20 cellular contexts compared by ENCODE assay signal in the genomic region with DNA sequence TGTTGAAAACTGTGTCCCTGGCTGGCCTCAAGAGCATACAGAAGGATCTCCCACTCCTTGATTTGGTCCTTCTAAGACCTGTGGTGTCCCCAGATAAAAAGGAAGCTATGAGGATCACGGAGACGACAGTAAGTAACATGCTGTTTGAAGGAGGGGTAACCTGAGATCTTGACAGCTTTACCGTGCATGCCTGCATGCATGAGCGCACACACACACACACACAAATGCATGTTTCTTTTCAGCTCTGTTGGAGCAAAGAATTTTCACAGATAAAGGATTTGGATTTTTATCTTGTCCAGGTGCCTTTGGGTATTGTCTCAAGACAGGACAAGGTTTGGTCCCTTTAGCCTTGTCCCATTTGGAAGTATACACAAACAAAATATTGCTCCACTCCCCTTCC.
DNase-seq lines count a peak whose midpoint lies in the region; ATAC-seq and TF ChIP-seq lines count a peak whose summit lies in the region.
"Had no signal": no experiment of that assay in that cellular context is flagged by ENCODE, and none has a peak within 500 bp of the region (broad histone marks: within the 10 kb centered on the region; RNA-seq: fewer than 3 reads in every experiment).

No MANE protein-coding gene starts in this region.

- ATAC-seq in GM21576 (IDR thresholded peaks at IDR 0.05; ENCODE audit: unreplicated experiment): no peak
- ATAC-seq: activated CD8-positive, alpha-beta memory T cell treated with anti-CD3 and anti-CD28 coated beads, Interleukin-2, amount 10 ng/mL, durations not matched to agents 7 days and 5 days; left lung; naive thymus-derived CD4-positive, alpha-beta T cell had no signal

- POLR2A ChIA-PET in GM10248 (lab: Yijun Ruan, JAX): no interaction called here

- DNase-seq in DMS53 (lab: John Stamatoyannopoulos, UW) (peak; percentile 2), DMS53 treated with DMSO at 0.1 percent for 48 hours (lab: John Stamatoyannopoulos, UW; ENCODE audit: unreplicated experiment) (no peak), DMS 273 treated with DMSO at 0.1 percent for 48 hours (lab: John Stamatoyannopoulos, UW) (peak; percentile 50), NCI-H2107 (lab: John Stamatoyannopoulos, UW) (peak; percentile 39), kidney tubule cell (ENCODE audit: low spot score) (peak; percentile 16), glomerular visceral epithelial cell (ENCODE audit: extremely low spot score) (no peak), GM10248 (ENCODE audit: extremely low spot score) (no peak)
- DNase-seq: 8988T; activated CD4-positive, alpha-beta T cell treated with anti-CD3 and anti-CD28 coated beads, Interleukin-2, amount 10 ng/mL, durations not matched to agents 7 days and 5 days; activated CD8-positive, alpha-beta memory T cell treated with anti-CD3 and anti-CD28 coated beads, Interleukin-2, amount 10 ng/mL, durations not matched to agents 7 days and 5 days; activated naive CD4-positive, alpha-beta T cell treated with anti-CD3 and anti-CD28 coated beads, Interleukin-2, amount 10 ng/mL, durations not matched to agents 7 days and 5 days; CD4-positive, alpha-beta memory T cell; left lung; naive thymus-derived CD4-positive, alpha-beta T cell; NCI-H2029; NK-92 treated with Interleukin-12 subunit alpha and Interleukin-12 subunit beta, amount 100 ng/mL, for 24 hours; Peyer's patch; posterior cingulate gyrus; upper lobe of left lung had no signal

- CTCF ChIA-PET in GM10248 (lab: Yijun Ruan, JAX): no interaction called here

- TF ChIP-seq CTCF in GM10248 (IDR thresholded peaks at IDR 0.05; ENCODE audit: control extremely low read depth, extremely low read depth, low read depth, missing control alignments): no peak

Comparison
In these comparisons a context has a peak if more than half of its experiments do, and no peak if none do; other contexts are left out.
1. DNase-seq: peak in DMS53 (single experiment), DMS 273 treated with DMSO at 0.1 percent for 48 hours (single experiment), NCI-H2107 (single experiment) and kidney tubule cell (single experiment); none in DMS53 treated with DMSO at 0.1 percent for 48 hours (single experiment), glomerular visceral epithelial cell (single experiment) and GM10248 (single experiment).